ENCODE assay signal across 9 cellular contexts in genomic region chr9:84002344-84002743, GRCh38. TPM values are rescaled to one million over a fixed set of nuclear protein-coding genes. Genes with fewer than 3 reads are reported as not detected.
DNase-seq lines count a peak whose midpoint lies in the region; ATAC-seq and TF ChIP-seq lines count a peak whose summit lies in the region.
"Had no signal": no experiment of that assay in that cellular context is flagged by ENCODE, and none has a peak within 500 bp of the region (broad histone marks: within the 10 kb centered on the region; RNA-seq: fewer than 3 reads in every experiment).

No MANE protein-coding gene starts in this region.

- H3K4me2 ChIP-seq in Karpas-422 (ENCODE audit: low read depth, low read length, poor library complexity, severe bottlenecking): no peak overlapping the region

- peak; percentile 79 for ATAC-seq in GM21390 (IDR thresholded peaks at IDR 0.05; ENCODE audit: unreplicated experiment)
- ATAC-seq in HG03457 (IDR thresholded peaks at IDR 0.05; ENCODE audit: unreplicated experiment): peak; percentile 79
- ATAC-seq in aorta (ENCODE audit: low FRiP score): no peak

- intact Hi-C loops in aorta (cut with DNase I): no loop called here

- H3K9me2 ChIP-seq in Karpas-422 (replicated peaks; ENCODE audit: insufficient read depth, low read length): no peaks in the 10 kb centered on the region

- H3K27me3 ChIP-seq in aorta (ENCODE audit: control insufficient read depth in 1 of 2, insufficient read depth in 2 of 2, low read length in 1 of 2): no peaks in the 10 kb centered on the region
- H3K27me3 ChIP-seq in Karpas-422 (ENCODE audit: low read length): no peaks in the 10 kb centered on the region

- H3K4me1 ChIP-seq in aorta (ENCODE audit: control insufficient read depth in 1 of 2, insufficient read depth in 2 of 2, low read length in 2 of 2): no peaks in the 10 kb centered on the region
- no peaks in the 10 kb centered on the region for H3K4me1 ChIP-seq in Karpas-422 (ENCODE audit: low read length)

- no peak for TF ChIP-seq CTCF in GM12865 (IDR thresholded peaks at IDR 0.05; ENCODE audit: insufficient read depth, low read depth, low read length, missing control alignments)

- H3K9ac ChIP-seq in Karpas-422 (ENCODE audit: low read length): no peak overlapping the region

- H3K9me3 ChIP-seq in aorta (ENCODE audit: control insufficient read depth, low read length): no peaks in the 10 kb centered on the region
- no peaks in the 10 kb centered on the region for H3K9me3 ChIP-seq in Karpas-422 (ENCODE audit: low read length)

- H3K79me2 ChIP-seq in Karpas-422 (ENCODE audit: low read length): peaks cover 20% of the 10 kb centered on the region

- H3K4me3 ChIP-seq in GM12865 (ENCODE audit: low read depth, low read length): no peak overlapping the region
- no peak overlapping the region for H3K4me3 ChIP-seq in aorta (ENCODE audit: low read length in 2 of 2)
- no peak overlapping the region for H3K4me3 ChIP-seq in Karpas-422 (ENCODE audit: low read length)

- peak; percentile 43 for DNase-seq in GM12865 (ENCODE audit: low read depth)
- DNase-seq in glomerular visceral epithelial cell (ENCODE audit: extremely low spot score): peak; percentile 23
- no peak for DNase-seq in aorta
- DNase-seq in NCI-H1436 (lab: John Stamatoyannopoulos, UW): no peak
- no peak for DNase-seq in activated CD4-positive, alpha-beta T cell treated with anti-CD3 and anti-CD28 coated beads, Interleukin-2, amount 50 U/mL, for 1 hour
- no peak for DNase-seq in Karpas-422
- DNase-seq: stimulated activated naive B cell treated with anti-CD40 and anti-IgM and Interleukin-4, amounts not matched to agents 10 μg/mL and 1 μg/mL and 100 μg/mL, for 72 hours had no signal

- H4K20me1 ChIP-seq in Karpas-422 (ENCODE audit: insufficient read depth, low read depth, low read length): peaks cover 4% of the 10 kb centered on the region; the same call in 1 of the 2 replicates

- no peaks in the 10 kb centered on the region for H3K36me3 ChIP-seq in aorta (ENCODE audit: control insufficient read depth in 1 of 2, insufficient read depth in 2 of 2, low read length in 1 of 2)
- H3K36me3 ChIP-seq in Karpas-422 (ENCODE audit: insufficient read depth, low read length): peaks cover 34% of the 10 kb centered on the region

- no peak overlapping the region for H2AFZ ChIP-seq in Karpas-422 (ENCODE audit: low read length)

- no peak overlapping the region for H3K27ac ChIP-seq in aorta (ENCODE audit: low read depth in 1 of 2, low read length in 2 of 2)
- H3K27ac ChIP-seq in Karpas-422 (ENCODE audit: low read length): no peak overlapping the region

RNA-seq across cellular contexts. Expression of gene RMI1, which starts 21.7 kb away (rescaled TPM):
- 1 to 10 TPM; 2.9 to 3.4 TPM for total RNA-seq in aorta
- polyA plus RNA-seq in aorta: 1 to 10 TPM; 1.1 to 3.4 TPM
- total RNA-seq in Karpas-422 (2014; rRNA removed; shearing (Covaris generic); ENCODE audit: low replicate concordance): 5.3 and 14.9 TPM in 2 replicates

RNA-seq across cellular contexts. Expression of gene HNRNPK, which starts 22.3 kb away (rescaled TPM):
- total RNA-seq in aorta: 100 to 1,000 TPM; 369 to 394 TPM
- 100 to 1,000 TPM; 172 to 247 TPM for polyA plus RNA-seq in aorta
- total RNA-seq in Karpas-422 (2014; rRNA removed; shearing (Covaris generic); ENCODE audit: low replicate concordance): 513 and 558 TPM in 2 replicates

Comparison
In these comparisons a context has a peak if more than half of its experiments do, and no peak if none do; other contexts are left out.
1. DNase-seq: peak in GM12865 (single experiment) and glomerular visceral epithelial cell (single experiment); none in aorta (0 of 2), NCI-H1436 (single experiment), activated CD4-positive, alpha-beta T cell treated with anti-CD3 and anti-CD28 coated beads, Interleukin-2, amount 50 U/mL, for 1 hour (single experiment) and Karpas-422 (single experiment).